Comparison of ENCODE assay signal across 24 cellular contexts in genomic region chr14:74937171-74937570, GRCh38. TPM values are rescaled to one million over a fixed set of nuclear protein-coding genes. Genes with fewer than 3 reads are reported as not detected.
A peak's percentile ranks its signal among the peaks of the same experiment; 100 is the strongest.
DNase-seq lines count a peak whose midpoint lies in the region; ATAC-seq and TF ChIP-seq lines count a peak whose summit lies in the region.
"Had no signal": no experiment of that assay in that cellular context is flagged by ENCODE, and none has a peak within 500 bp of the region (broad histone marks: within the 10 kb centered on the region; RNA-seq: fewer than 3 reads in every experiment).

No MANE protein-coding gene starts in this region.

- no peak overlapping the region for H3K4me3 Mint-ChIP-seq in activated CD4-positive, alpha-beta T cell treated with anti-CD3 and anti-CD28 coated beads for 36 hours
- H3K4me3 Mint-ChIP-seq in CD4-positive, alpha-beta memory T cell, result no peak overlapping the region
- no peak overlapping the region for H3K4me3 Mint-ChIP-seq in activated T-helper 1 cell treated with anti-CD3 and anti-CD28 coated beads, Interleukin-12 subunit alpha, Interleukin-12 subunit beta, Interleukin-2, Interleukin-4 antibody, amounts not matched to agents 30 ng/mL and 10 ng/mL and 1 ng/mL, durations not matched to agents 14 hours and 24 hours and 36 hours
- no peak overlapping the region for H3K4me3 Mint-ChIP-seq in endothelial cell (ENCODE audit: unreplicated experiment)
- H3K4me3 Mint-ChIP-seq: CD8-positive, alpha-beta memory T cell had no signal

- no peak overlapping the region for H3K27ac Mint-ChIP-seq in activated CD4-positive, alpha-beta T cell treated with anti-CD3 and anti-CD28 coated beads for 36 hours
- peak overlapping the region in 4 of 7 donors; percentile 1 to 70 (median 24) for H3K27ac Mint-ChIP-seq in CD4-positive, alpha-beta memory T cell
- H3K27ac Mint-ChIP-seq in activated T-helper 1 cell treated with anti-CD3 and anti-CD28 coated beads, Interleukin-12 subunit alpha, Interleukin-12 subunit beta, Interleukin-2, Interleukin-4 antibody, amounts not matched to agents 30 ng/mL and 10 ng/mL and 1 ng/mL, durations not matched to agents 14 hours and 24 hours and 36 hours, result peak overlapping the region; percentile 16
- H3K27ac Mint-ChIP-seq in endothelial cell (ENCODE audit: unreplicated experiment), result no peak overlapping the region

- CTCF ChIA-PET in activated CD4-positive, alpha-beta T cell treated with anti-CD3 and anti-CD28 coated beads for 36 hours (lab: Charles Lee), result interaction anchor here (1.5 to 2.4 kb wide), 3 partner anchors 8 to 151 kb away, joined by 3 to 9 read pairs (median 5); no protein-coding TSS in a partner anchor
- CTCF ChIA-PET in CD4-positive, alpha-beta memory T cell (lab: Charles Lee; ENCODE audit: partially characterized antibody), result interaction anchor here (0.8 to 1.7 kb wide), 2 partner anchors 9 to 31 kb away, joined by 3 to 5 read pairs; no protein-coding TSS in a partner anchor

- ATAC-seq in activated CD4-positive, alpha-beta T cell treated with anti-CD3 and anti-CD28 coated beads for 36 hours, result peak; percentile 8
- ATAC-seq: Right ventricle myocardium inferior had no signal

- peaks cover 3% of the 10 kb centered on the region for H3K9me3 Mint-ChIP-seq in activated CD4-positive, alpha-beta T cell treated with anti-CD3 and anti-CD28 coated beads for 36 hours (ENCODE audit: low read depth)
- peaks cover 0 to 9% (median under 1%) of the 10 kb centered on the region in 8 donors for H3K9me3 Mint-ChIP-seq in CD4-positive, alpha-beta memory T cell
- H3K9me3 Mint-ChIP-seq in activated T-helper 1 cell treated with anti-CD3 and anti-CD28 coated beads, Interleukin-12 subunit alpha, Interleukin-12 subunit beta, Interleukin-2, Interleukin-4 antibody, amounts not matched to agents 30 ng/mL and 10 ng/mL and 1 ng/mL, durations not matched to agents 14 hours and 24 hours and 36 hours, result peaks cover 13% of the 10 kb centered on the region
- no peaks in the 10 kb centered on the region for H3K9me3 Mint-ChIP-seq in endothelial cell (ENCODE audit: unreplicated experiment)
- H3K9me3 Mint-ChIP-seq: CD8-positive, alpha-beta memory T cell had no signal

- no peak overlapping the region for H3K4me3 ChIP-seq in BLaER1
- H3K4me3 ChIP-seq in CD4-positive, alpha-beta memory T cell (ENCODE audit: low read length in 2 of 2), result no peak overlapping the region
- H3K4me3 ChIP-seq: PC-9, SJSA1 had no signal

- intact Hi-C loops in activated CD4-positive, alpha-beta T cell treated with anti-CD3 and anti-CD28 coated beads for 36 hours (cut with DNase I, micrococcal nuclease), result no loop called here
- intact Hi-C loops in CD4-positive, alpha-beta memory T cell (cut with micrococcal nuclease), result no loop called here
- intact Hi-C loops in activated T-helper 1 cell treated with anti-CD3 and anti-CD28 coated beads, Interleukin-12 subunit alpha, Interleukin-12 subunit beta, Interleukin-2, Interleukin-4 antibody, amounts not matched to agents 30 ng/mL and 10 ng/mL and 1 ng/mL, durations not matched to agents 14 hours and 24 hours and 36 hours (cut with micrococcal nuclease), result no loop called here

- peaks cover 38% of the 10 kb centered on the region for H3K4me1 Mint-ChIP-seq in activated CD4-positive, alpha-beta T cell treated with anti-CD3 and anti-CD28 coated beads for 36 hours
- peaks cover 28 to 49% (median 38%) of the 10 kb centered on the region in 4 donors for H3K4me1 Mint-ChIP-seq in CD4-positive, alpha-beta memory T cell
- peaks cover 56% of the 10 kb centered on the region for H3K4me1 Mint-ChIP-seq in activated T-helper 1 cell treated with anti-CD3 and anti-CD28 coated beads, Interleukin-12 subunit alpha, Interleukin-12 subunit beta, Interleukin-2, Interleukin-4 antibody, amounts not matched to agents 30 ng/mL and 10 ng/mL and 1 ng/mL, durations not matched to agents 14 hours and 24 hours and 36 hours (ENCODE audit: low read depth)
- peaks cover 8% of the 10 kb centered on the region for H3K4me1 Mint-ChIP-seq in endothelial cell (ENCODE audit: unreplicated experiment)

- H3K36me3 Mint-ChIP-seq in activated CD4-positive, alpha-beta T cell treated with anti-CD3 and anti-CD28 coated beads for 36 hours (ENCODE audit: low read depth), result no peaks in the 10 kb centered on the region
- no peaks in the 10 kb centered on the region for H3K36me3 Mint-ChIP-seq in CD4-positive, alpha-beta memory T cell
- peaks cover 1% of the 10 kb centered on the region for H3K36me3 Mint-ChIP-seq in activated T-helper 1 cell treated with anti-CD3 and anti-CD28 coated beads, Interleukin-12 subunit alpha, Interleukin-12 subunit beta, Interleukin-2, Interleukin-4 antibody, amounts not matched to agents 30 ng/mL and 10 ng/mL and 1 ng/mL, durations not matched to agents 14 hours and 24 hours and 36 hours (ENCODE audit: low read depth)
- H3K36me3 Mint-ChIP-seq in endothelial cell (ENCODE audit: low read depth, unreplicated experiment), result no peaks in the 10 kb centered on the region

- H3K36me3 ChIP-seq in BLaER1, result no peaks in the 10 kb centered on the region
- no peaks in the 10 kb centered on the region for H3K36me3 ChIP-seq in CD4-positive, alpha-beta memory T cell (ENCODE audit: insufficient read depth, low read length)
- H3K36me3 ChIP-seq: SJSA1 had no signal

- DNase-seq in activated CD4-positive, alpha-beta T cell treated with anti-CD3 and anti-CD28 coated beads for 36 hours, result no peak
- DNase-seq in activated CD4-positive, alpha-beta T cell treated with anti-CD3 and anti-CD28 coated beads, Interleukin-2, amount 50 U/mL, for 48 hours, result no peak
- no peak for DNase-seq in CD4-positive, alpha-beta memory T cell
- DNase-seq in activated T-helper 1 cell treated with anti-CD3 and anti-CD28 coated beads, Interleukin-12 subunit alpha, Interleukin-12 subunit beta, Interleukin-2, Interleukin-4 antibody, amounts not matched to agents 30 ng/mL and 10 ng/mL and 1 ng/mL, durations not matched to agents 14 hours and 24 hours and 36 hours (ENCODE audit: low spot score), result no peak
- no peak for DNase-seq in endothelial cell (ENCODE audit: low spot score)
- DNase-seq in dermis blood vessel endothelial cell, result no peak
- no peak for DNase-seq in SHP77 treated with DMSO at 0.1 percent for 48 hours (lab: John Stamatoyannopoulos, UW)
- DNase-seq: CD8-positive, alpha-beta memory T cell; DMS 273 treated with DMSO at 0.1 percent for 48 hours; DMS79; GF-D8; HCEC 1CT; NCI-H1048; NCI-H1417; NCI-H1694; NCI-H2081; NCI-H2227 treated with DMSO at 0.1 percent for 48 hours; NCI-H526 treated with DMSO at 0.1 percent for 48 hours; PC-9 had no signal

- H3K27ac ChIP-seq in BLaER1, result peak overlapping the region; percentile 95; the same call in 1 of the 2 replicates
- H3K27ac ChIP-seq in CD4-positive, alpha-beta memory T cell (ENCODE audit: low read depth, low read length), result no peak overlapping the region
- H3K27ac ChIP-seq: KMS-11, PC-9, SJSA1 had no signal

- H4K20me1 ChIP-seq in BLaER1, result no peaks in the 10 kb centered on the region

- no peak overlapping the region for H3K9ac ChIP-seq in BLaER1
- H3K9ac ChIP-seq: KMS-11 had no signal

- POLR2A ChIA-PET in activated CD4-positive, alpha-beta T cell treated with anti-CD3 and anti-CD28 coated beads for 36 hours (lab: Charles Lee), result no interaction called here
- POLR2A ChIA-PET in CD4-positive, alpha-beta memory T cell (lab: Charles Lee; ENCODE audit: partially characterized antibody), result no interaction called here

- no peak for TF ChIP-seq CTCF in endothelial cell (IDR thresholded peaks at IDR 0.05; ENCODE audit: unreplicated experiment)

- no peaks in the 10 kb centered on the region for H3K27me3 ChIP-seq in BLaER1
- no peaks in the 10 kb centered on the region for H3K27me3 ChIP-seq in CD4-positive, alpha-beta memory T cell (ENCODE audit: insufficient read depth, low read length)
- H3K27me3 ChIP-seq: SJSA1 had no signal

- H3K4me2 ChIP-seq in BLaER1, result peak overlapping the region; percentile 86
- H3K4me2 ChIP-seq: KMS-11, PC-9 had no signal

- peaks cover 100% of the 10 kb centered on the region for H3K4me1 ChIP-seq in BLaER1
- H3K4me1 ChIP-seq in CD4-positive, alpha-beta memory T cell (ENCODE audit: insufficient read depth, low read length), result peaks cover 37% of the 10 kb centered on the region

- no peaks in the 10 kb centered on the region for H3K9me3 ChIP-seq in BLaER1
- no peaks in the 10 kb centered on the region for H3K9me3 ChIP-seq in CD4-positive, alpha-beta memory T cell (ENCODE audit: control insufficient read depth in 1 of 2, low read length in 2 of 2)
- H3K9me3 ChIP-seq: SJSA1 had no signal

- H3K27me3 Mint-ChIP-seq in activated CD4-positive, alpha-beta T cell treated with anti-CD3 and anti-CD28 coated beads for 36 hours, result no peaks in the 10 kb centered on the region
- peaks cover 0 to 4% of the 10 kb centered on the region in 2 donors for H3K27me3 Mint-ChIP-seq in CD4-positive, alpha-beta memory T cell
- peaks cover 5% of the 10 kb centered on the region for H3K27me3 Mint-ChIP-seq in activated T-helper 1 cell treated with anti-CD3 and anti-CD28 coated beads, Interleukin-12 subunit alpha, Interleukin-12 subunit beta, Interleukin-2, Interleukin-4 antibody, amounts not matched to agents 30 ng/mL and 10 ng/mL and 1 ng/mL, durations not matched to agents 14 hours and 24 hours and 36 hours (ENCODE audit: insufficient read depth)
- peaks cover 5% of the 10 kb centered on the region for H3K27me3 Mint-ChIP-seq in endothelial cell (ENCODE audit: unreplicated experiment)

RNA-seq across cellular contexts. Expression of gene RPS6KL1, which starts 14.1 kb away (rescaled TPM):
- total RNA-seq in activated CD4-positive, alpha-beta T cell treated with anti-CD3 and anti-CD28 coated beads for 36 hours, result 1 to 10 TPM; 5.6 to 6.0 TPM
- total RNA-seq in CD4-positive, alpha-beta memory T cell, result 1 to 10 TPM; 2.5 to 2.9 TPM
- under 1 TPM; 0.45 to 0.87 TPM for polyA plus RNA-seq in CD4-positive, alpha-beta memory T cell
- 10.8 and 11.6 TPM in 2 replicates for total RNA-seq in activated T-helper 1 cell treated with anti-CD3 and anti-CD28 coated beads, Interleukin-12 subunit alpha, Interleukin-12 subunit beta, Interleukin-2, Interleukin-4 antibody, amounts not matched to agents 30 ng/mL and 10 ng/mL and 1 ng/mL, durations not matched to agents 14 hours and 24 hours and 36 hours
- total RNA-seq in endothelial cell (ENCODE audit: unreplicated experiment) (2.3 TPM), dermis blood vessel endothelial cell (10.4 and 12.4 TPM in 2 replicates)
- total RNA-seq: A172, SJSA1 had no signal
- polyA plus RNA-seq: CD8-positive, alpha-beta memory T cell had no signal

RNA-seq across cellular contexts. Expression of gene PGF, which starts 18.2 kb away (rescaled TPM):
- under 1 TPM in 1 of 2 experiments, not detected in 1; 0.09 TPM for total RNA-seq in activated CD4-positive, alpha-beta T cell treated with anti-CD3 and anti-CD28 coated beads for 36 hours
- total RNA-seq in CD4-positive, alpha-beta memory T cell, result not detected
- polyA plus RNA-seq in CD4-positive, alpha-beta memory T cell, result under 1 TPM; 0.11 to 0.13 TPM
- total RNA-seq in activated T-helper 1 cell treated with anti-CD3 and anti-CD28 coated beads, Interleukin-12 subunit alpha, Interleukin-12 subunit beta, Interleukin-2, Interleukin-4 antibody, amounts not matched to agents 30 ng/mL and 10 ng/mL and 1 ng/mL, durations not matched to agents 14 hours and 24 hours and 36 hours, result 0.22 and 0.41 TPM in 2 replicates
- total RNA-seq in endothelial cell (ENCODE audit: unreplicated experiment) (6.5 TPM), dermis blood vessel endothelial cell (126 and 252 TPM in 2 replicates)
- polyA plus RNA-seq: CD8-positive, alpha-beta memory T cell had no signal

RNA-seq across cellular contexts. Expression of gene DLST, which starts 55.5 kb away (rescaled TPM):
- total RNA-seq in activated CD4-positive, alpha-beta T cell treated with anti-CD3 and anti-CD28 coated beads for 36 hours, result 100 to 1,000 TPM; 103 to 120 TPM
- 100 to 1,000 TPM; 101 to 104 TPM for total RNA-seq in CD4-positive, alpha-beta memory T cell
- polyA plus RNA-seq in CD4-positive, alpha-beta memory T cell, result 10 to 100 TPM in 1 of 2 donors, 1 to 10 TPM in 1; 4.8 to 10.8 TPM
- 98.9 and 107 TPM in 2 replicates for total RNA-seq in activated T-helper 1 cell treated with anti-CD3 and anti-CD28 coated beads, Interleukin-12 subunit alpha, Interleukin-12 subunit beta, Interleukin-2, Interleukin-4 antibody, amounts not matched to agents 30 ng/mL and 10 ng/mL and 1 ng/mL, durations not matched to agents 14 hours and 24 hours and 36 hours
- 125 TPM for total RNA-seq in endothelial cell (ENCODE audit: unreplicated experiment)
- total RNA-seq in dermis blood vessel endothelial cell, result 58.0 and 91.4 TPM in 2 replicates

Comparison
In these comparisons a context has a peak if more than half of its experiments do, and no peak if none do; other contexts are left out.
1. H3K27ac Mint-ChIP-seq: peak in CD4-positive, alpha-beta memory T cell (4 of 7) and activated T-helper 1 cell treated with anti-CD3 and anti-CD28 coated beads, Interleukin-12 subunit alpha, Interleukin-12 subunit beta, Interleukin-2, Interleukin-4 antibody, amounts not matched to agents 30 ng/mL and 10 ng/mL and 1 ng/mL, durations not matched to agents 14 hours and 24 hours and 36 hours (single experiment); none in activated CD4-positive, alpha-beta T cell treated with anti-CD3 and anti-CD28 coated beads for 36 hours (single experiment) and endothelial cell (single experiment).
2. RNA of gene PGF, which starts 18.2 kb away (total RNA-seq): 126 to 252 TPM in dermis blood vessel endothelial cell; 6.5 TPM in endothelial cell (single experiment), 0.22 to 0.41 TPM in activated T-helper 1 cell treated with anti-CD3 and anti-CD28 coated beads, Interleukin-12 subunit alpha, Interleukin-12 subunit beta, Interleukin-2, Interleukin-4 antibody, amounts not matched to agents 30 ng/mL and 10 ng/mL and 1 ng/mL, durations not matched to agents 14 hours and 24 hours and 36 hours, 0.09 TPM in activated CD4-positive, alpha-beta T cell treated with anti-CD3 and anti-CD28 coated beads for 36 hours and not detected in CD4-positive, alpha-beta memory T cell; every median in the first group is over 10 times any median in the second.